ENCODE assay signal across 8 cellular contexts in the genomic region with DNA sequence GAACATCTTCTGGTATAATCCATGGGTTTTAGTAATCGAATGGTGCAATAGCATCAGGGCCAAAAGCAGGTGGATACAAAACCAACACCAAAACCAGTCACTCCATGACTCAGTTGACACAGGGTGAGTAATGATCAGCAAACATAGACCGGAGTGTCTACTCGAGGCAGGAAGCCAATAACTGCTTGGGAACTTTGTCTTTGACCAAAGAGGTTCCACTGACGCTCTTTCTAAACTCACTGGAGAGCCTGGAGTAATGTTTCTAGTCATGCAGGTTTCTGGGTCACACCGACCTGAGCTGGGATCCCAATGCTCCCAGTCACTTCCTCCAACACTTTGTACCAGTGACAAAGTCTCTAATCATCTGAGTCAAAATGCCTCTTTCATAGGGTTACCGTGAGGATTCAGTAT. TPM values are rescaled to one million over a fixed set of nuclear protein-coding genes. Genes with fewer than 3 reads are reported as not detected.
DNase-seq lines count a peak whose midpoint lies in the region; ATAC-seq and TF ChIP-seq lines count a peak whose summit lies in the region.

No MANE protein-coding gene starts in this region.

- no peak overlapping the region for H3K27ac Mint-ChIP-seq in osteocyte (ENCODE audit: unreplicated experiment)

- H3K27ac ChIP-seq in MM.1S (ENCODE audit: low read length) (no peak overlapping the region), thyroid gland (no peak overlapping the region)

- peak; percentile 95 for DNase-seq in ELR (ENCODE audit: low read depth)
- peak; percentile 85 for DNase-seq in NCI-H2029 (lab: John Stamatoyannopoulos, UW)
- peak; percentile 14 to 52 for DNase-seq in foreskin fibroblast
- no peak for DNase-seq in MM.1S
- DNase-seq in NCI-H446 treated with DMSO at 0.1 percent for 48 hours (lab: John Stamatoyannopoulos, UW), result no peak
- no peak for DNase-seq in thyroid gland
- DNase-seq in osteocyte (ENCODE audit: extremely low spot score, unreplicated experiment), result no peak

- H3K4me3 Mint-ChIP-seq in osteocyte (ENCODE audit: unreplicated experiment), result no peak overlapping the region

- no peak overlapping the region for H3K4me3 ChIP-seq in foreskin fibroblast (ENCODE audit: low read depth in 1 of 2, low read length in 2 of 2)
- no peak overlapping the region for H3K4me3 ChIP-seq in MM.1S (ENCODE audit: low read length)
- H3K4me3 ChIP-seq in thyroid gland (replicated peaks in 1 of 3), result no peak overlapping the region

- no peaks in the 10 kb centered on the region for H3F3A ChIP-seq in MM.1S (ENCODE audit: insufficient read depth, low read length)

- H3K36me3 Mint-ChIP-seq in osteocyte (ENCODE audit: unreplicated experiment), result no peaks in the 10 kb centered on the region

- TF ChIP-seq POLR2A in thyroid gland (IDR thresholded peaks at IDR 0.05), result no peak

- H3K4me2 ChIP-seq in MM.1S (ENCODE audit: low read depth, low read length), result no peak overlapping the region

- H2AFZ ChIP-seq in MM.1S (ENCODE audit: low read length), result no peak overlapping the region

- no peaks in the 10 kb centered on the region for H4K20me1 ChIP-seq in MM.1S (ENCODE audit: insufficient read depth, low read length)

- H3K9me2 ChIP-seq in MM.1S (replicated peaks; ENCODE audit: insufficient read depth, low read length), result no peaks in the 10 kb centered on the region

- no peaks in the 10 kb centered on the region for H3K9me3 Mint-ChIP-seq in osteocyte (ENCODE audit: unreplicated experiment)

- peaks cover 15% of the 10 kb centered on the region for H3K4me1 Mint-ChIP-seq in osteocyte (ENCODE audit: unreplicated experiment)

- WGBS in thyroid gland, 2 donors, result 88 to 89% methylated on average over 6 of the region's 6 CpGs

- intact Hi-C loops in thyroid gland (cut with DNase I), result no loop called here

- H3K27me3 ChIP-seq in MM.1S (replicated peaks; ENCODE audit: insufficient read depth, low read length), result no peaks in the 10 kb centered on the region
- no peaks in the 10 kb centered on the region for H3K27me3 ChIP-seq in thyroid gland

- ATAC-seq in GM21529 (IDR thresholded peaks at IDR 0.05; ENCODE audit: unreplicated experiment), result peak; percentile 79

- TF ChIP-seq CTCF in foreskin fibroblast (IDR thresholded peaks at IDR 0.05; ENCODE audit: low read depth, low read length), result no peak
- no peak for TF ChIP-seq CTCF in MM.1S (IDR thresholded peaks at IDR 0.05; ENCODE audit: low read length)
- TF ChIP-seq CTCF in thyroid gland (IDR thresholded peaks at IDR 0.05), result no peak
- no peak for TF ChIP-seq CTCF in osteocyte (IDR thresholded peaks at IDR 0.05)

- H3K27me3 Mint-ChIP-seq in osteocyte (ENCODE audit: unreplicated experiment), result no peaks in the 10 kb centered on the region

- peaks cover 66% of the 10 kb centered on the region for H3K79me2 ChIP-seq in MM.1S (ENCODE audit: low read length)

- H3K9me3 ChIP-seq in MM.1S (replicated peaks; ENCODE audit: insufficient read depth, low read length) (no peaks in the 10 kb centered on the region), thyroid gland (no peaks in the 10 kb centered on the region)

- no peak overlapping the region for H3K9ac ChIP-seq in MM.1S (ENCODE audit: low read length)

- peaks cover 9% of the 10 kb centered on the region for H3K4me1 ChIP-seq in MM.1S (ENCODE audit: low read length)
- no peaks in the 10 kb centered on the region for H3K4me1 ChIP-seq in thyroid gland

- H3K36me3 ChIP-seq in MM.1S (replicated peaks; ENCODE audit: insufficient read depth, low read length) (no peaks in the 10 kb centered on the region), thyroid gland (no peaks in the 10 kb centered on the region)

RNA-seq across cellular contexts. Expression of a gene that starts 30.9 kb away (rescaled TPM):
- total RNA-seq in thyroid gland (1 to 10 TPM; 4.4 to 5.4 (median 5.2) TPM), osteocyte (2.8 and 4.0 TPM in 2 replicates)

Comparison
In these comparisons a context has a peak if more than half of its experiments do, and no peak if none do; other contexts are left out.
1. DNase-seq: peak in ELR (single experiment), NCI-H2029 (single experiment) and foreskin fibroblast (2 of 2); none in MM.1S (single experiment), NCI-H446 treated with DMSO at 0.1 percent for 48 hours (single experiment), thyroid gland (0 of 2) and osteocyte (single experiment).